Comparison of ENCODE assay signal across 8 cellular contexts in the genomic region with DNA sequence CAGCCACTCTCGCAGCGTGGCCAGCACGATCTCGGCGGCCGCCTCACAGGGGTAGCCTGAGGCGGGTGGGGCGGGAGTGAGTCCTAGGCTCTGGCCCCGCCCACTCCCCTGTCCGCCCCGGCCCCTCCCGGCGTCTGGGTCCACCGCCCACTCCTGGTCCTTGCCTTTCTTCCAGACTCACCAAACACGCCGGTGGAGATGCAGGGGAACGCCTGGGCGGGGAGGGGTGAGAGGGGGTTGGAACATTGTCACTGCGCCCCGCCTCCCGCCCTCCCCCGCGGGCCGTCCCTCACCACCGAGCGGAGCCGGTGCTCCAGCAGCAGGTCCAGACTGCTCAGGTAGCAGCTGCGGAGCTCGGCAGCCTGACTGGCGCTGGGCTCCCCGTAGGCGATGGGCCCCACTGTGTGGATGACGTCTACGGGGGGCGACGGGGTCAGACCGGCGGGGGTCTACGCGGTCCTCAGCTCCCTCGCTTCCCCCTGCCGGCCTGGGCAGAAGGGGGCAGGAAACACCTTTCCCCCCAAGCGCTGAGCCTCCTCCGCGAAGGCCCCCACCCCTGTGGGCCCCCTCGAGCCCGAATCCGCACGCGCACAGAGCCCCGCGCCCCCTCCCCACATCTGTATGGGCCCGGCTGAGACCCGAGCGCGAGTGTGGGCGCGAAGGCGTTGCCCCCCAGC. TPM values are rescaled to one million over a fixed set of nuclear protein-coding genes. Genes with fewer than 3 reads are reported as not detected.
DNase-seq lines count a peak whose midpoint lies in the region; ATAC-seq, FAIRE-seq and TF ChIP-seq lines count a peak whose summit lies in the region.

No MANE protein-coding gene starts in this region.

- TF ChIP-seq CTCF in WERI-Rb-1 (IDR thresholded peaks at IDR 0.05; ENCODE audit: low read depth, low read length) (no peak), bronchial epithelial cell (IDR thresholded peaks at IDR 0.05; ENCODE audit: insufficient read depth, low read length, severe bottlenecking) (no peak), lower lobe of right lung (IDR thresholded peaks at IDR 0.05) (no peak)

- ATAC-seq in lower lobe of right lung (peak; percentile 48 to 52), GM21717 (IDR thresholded peaks at IDR 0.05; ENCODE audit: unreplicated experiment) (no peak)

- FAIRE-seq in bronchial epithelial cell (lab: Jason Lieb, UNC) = no peak

- H3K4me3 ChIP-seq in WERI-Rb-1 (ENCODE audit: low read depth, low read length) = no peak overlapping the region
- H3K4me3 ChIP-seq in bronchial epithelial cell (ENCODE audit: low read depth, low read length) = peak overlapping the region; percentile 25
- H3K4me3 ChIP-seq in lower lobe of right lung = peak overlapping the region; percentile 47

- intact Hi-C loops in lower lobe of right lung (cut with DNase I) = loop anchor here (5.0 kb wide), 1 partner anchor 148 kb away; no protein-coding TSS in a partner anchor

- H3K9me3 ChIP-seq in WERI-Rb-1 (ENCODE audit: severe bottlenecking) = no peaks in the 10 kb centered on the region
- H3K9me3 ChIP-seq in lower lobe of right lung = no peaks in the 10 kb centered on the region

- H3K27me3 ChIP-seq in WERI-Rb-1 (ENCODE audit: insufficient read depth, low read depth, severe bottlenecking) (no peaks in the 10 kb centered on the region), bronchial epithelial cell (ENCODE audit: control insufficient read depth, insufficient read depth, low read length) (no peaks in the 10 kb centered on the region), lower lobe of right lung (ENCODE audit: low read depth) (peaks cover 9% of the 10 kb centered on the region)

- H3K27ac ChIP-seq in WERI-Rb-1 = no peak overlapping the region
- no peak overlapping the region for H3K27ac ChIP-seq in lower lobe of right lung

- DNase-seq in GM19238 (ENCODE audit: insufficient read length, low spot score) (peak; percentile 64), WERI-Rb-1 (peak; percentile 78), bronchial epithelial cell (ENCODE audit: low read depth) (peak; percentile 88), lower lobe of right lung (peak; percentile 63), NCI-H510A treated with DMSO at 0.1 percent for 48 hours (lab: John Stamatoyannopoulos, UW) (no peak), superior temporal gyrus (ENCODE audit: extremely low spot score) (no peak)
- DNase-seq in stimulated activated CD8-positive, alpha-beta memory T cell treated with anti-CD3 and anti-CD28 coated beads, Interleukin-4, amount 100 ng/mL, for 48 hours = peak; percentile 74

- H3K36me3 ChIP-seq in WERI-Rb-1 (peaks cover 40% of the 10 kb centered on the region), bronchial epithelial cell (ENCODE audit: control insufficient read depth, insufficient read depth, low read length) (peaks cover 24% of the 10 kb centered on the region), lower lobe of right lung (peaks cover 42% of the 10 kb centered on the region)

- H3K4me1 ChIP-seq in lower lobe of right lung = peaks cover 35% of the 10 kb centered on the region

RNA-seq across cellular contexts. Expression of a gene that starts 13.2 kb away (rescaled TPM):
- total RNA-seq in bronchial epithelial cell (43.5 and 51.1 TPM in 2 replicates), lower lobe of right lung (61.9 TPM)

RNA-seq across cellular contexts. Expression of a gene that starts 25.1 kb away (rescaled TPM):
- total RNA-seq in bronchial epithelial cell (266 and 382 TPM in 2 replicates), lower lobe of right lung (212 TPM)

RNA-seq across cellular contexts. Expression of a gene that starts 36.2 kb away (rescaled TPM):
- total RNA-seq in bronchial epithelial cell (0.26 and 1.5 TPM in 2 replicates), lower lobe of right lung (not detected)

Comparison
In these comparisons a context has a peak if more than half of its experiments do, and no peak if none do; other contexts are left out.
1. DNase-seq: peak in GM19238 (single experiment), WERI-Rb-1 (single experiment), bronchial epithelial cell (single experiment), lower lobe of right lung (single experiment) and stimulated activated CD8-positive, alpha-beta memory T cell treated with anti-CD3 and anti-CD28 coated beads, Interleukin-4, amount 100 ng/mL, for 48 hours (single experiment); none in NCI-H510A treated with DMSO at 0.1 percent for 48 hours (single experiment) and superior temporal gyrus (single experiment).